Comparison of ENCODE assay signal across 23 cellular contexts in the genomic region with DNA sequence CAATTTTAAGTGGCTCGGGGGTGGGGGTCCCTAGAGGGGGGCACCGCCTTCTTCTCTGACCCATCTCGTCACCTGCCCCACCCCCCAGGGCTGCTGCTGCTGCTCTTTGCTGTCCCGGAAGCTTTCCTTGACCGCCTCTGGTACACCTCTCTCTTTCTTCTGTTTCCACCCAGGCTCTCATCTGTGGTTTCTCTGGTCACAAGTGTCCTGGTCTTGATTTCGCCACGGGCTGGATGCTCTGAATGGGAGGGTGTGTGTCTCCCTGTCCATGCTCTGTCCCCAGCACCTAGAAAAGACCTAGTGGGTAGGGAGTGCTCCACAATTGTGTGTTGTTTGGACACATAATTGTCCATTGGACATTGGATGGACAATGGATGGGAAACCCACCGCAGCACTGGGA.
"Had no signal": no experiment of that assay in that cellular context is flagged by ENCODE, and none has a peak within 500 bp of the region (broad histone marks: within the 10 kb centered on the region; RNA-seq: fewer than 3 reads in every experiment).

No MANE protein-coding gene starts in this region.

- H3K9me3 Mint-ChIP-seq: activated CD4-positive, alpha-beta T cell treated with anti-CD3 and anti-CD28 coated beads, Interleukin-2, amount 10 ng/mL, durations not matched to agents 7 days and 5 days; activated CD8-positive, alpha-beta T cell treated with anti-CD3 and anti-CD28 coated beads for 36 hours; activated T-helper 1 cell treated with anti-CD3 and anti-CD28 coated beads, Interleukin-12 subunit alpha, Interleukin-12 subunit beta, Interleukin-2, Interleukin-4 antibody, amounts not matched to agents 30 ng/mL and 10 ng/mL and 1 ng/mL, durations not matched to agents 14 hours and 24 hours and 36 hours; dendritic cell treated with granulocyte-macrophage colony-stimulating factor and Interleukin-4, amounts not matched to agents 40 ng/mL and 50 ng/mL, for 4 days; stimulated activated naive CD8-positive, alpha-beta T cell treated with anti-CD3 and anti-CD28 coated beads, Interleukin-15, Interleukin-2, amounts not matched to agents 100 ng/mL and 50 ng/mL, for 24 hours; T-cell; T-helper 2 cell treated with Interferon-gamma antibody and Interleukin-4, amounts not matched to agents 5 μg/mL and 100 μg/mL, for 36 hours had no signal

- H3K4me3 ChIP-seq: esophagus muscularis mucosa, gastrocnemius medialis, mucosa of descending colon, pancreas, tibial artery had no signal

- H3K27me3 ChIP-seq: brain microvascular endothelial cell, esophagus muscularis mucosa, gastrocnemius medialis, pancreas had no signal

- DNase-seq: activated CD4-positive, alpha-beta T cell treated with anti-CD3 and anti-CD28 coated beads, Interleukin-2, amount 10 ng/mL, durations not matched to agents 7 days and 5 days; activated CD4-positive, CD25-positive, alpha-beta regulatory T cell treated with anti-CD3 and anti-CD28 coated beads, Interleukin-2, amount 50 U/mL, for 72 hours; activated CD8-positive, alpha-beta T cell treated with anti-CD3 and anti-CD28 coated beads for 36 hours; activated gamma-delta T cell; activated naive CD4-positive, alpha-beta T cell treated with anti-CD3 and anti-CD28 coated beads, Interleukin-2, amount 50 U/mL, for 16 hours; anterior cingulate cortex; brain microvascular endothelial cell; caudate nucleus; effector CD4-positive, alpha-beta T cell; gastrocnemius medialis; head of caudate nucleus; mucosa of descending colon; naive B cell; pancreas; right cardiac atrium; T-cell; tibial artery had no signal

- H3K9me3 ChIP-seq: esophagus muscularis mucosa, gastrocnemius medialis, mucosa of descending colon, pancreas, tibial artery had no signal

- H3K36me3 ChIP-seq: brain microvascular endothelial cell, esophagus muscularis mucosa, gastrocnemius medialis, pancreas, tibial artery had no signal

- H3K4me3 Mint-ChIP-seq: activated CD4-positive, alpha-beta T cell treated with anti-CD3 and anti-CD28 coated beads, Interleukin-2, amount 10 ng/mL, durations not matched to agents 7 days and 5 days; activated CD8-positive, alpha-beta T cell treated with anti-CD3 and anti-CD28 coated beads for 36 hours; activated T-helper 1 cell treated with anti-CD3 and anti-CD28 coated beads, Interleukin-12 subunit alpha, Interleukin-12 subunit beta, Interleukin-2, Interleukin-4 antibody, amounts not matched to agents 30 ng/mL and 10 ng/mL and 1 ng/mL, durations not matched to agents 14 hours and 24 hours and 36 hours; dendritic cell treated with granulocyte-macrophage colony-stimulating factor and Interleukin-4, amounts not matched to agents 40 ng/mL and 50 ng/mL, for 4 days; naive B cell; stimulated activated naive CD8-positive, alpha-beta T cell treated with anti-CD3 and anti-CD28 coated beads, Interleukin-15, Interleukin-2, amounts not matched to agents 100 ng/mL and 50 ng/mL, for 24 hours; T-cell; T-helper 2 cell treated with Interferon-gamma antibody and Interleukin-4, amounts not matched to agents 5 μg/mL and 100 μg/mL, for 36 hours had no signal

- H3K27ac ChIP-seq: brain microvascular endothelial cell, esophagus muscularis mucosa, gastrocnemius medialis, pancreas, tibial artery, VCaP had no signal

- H3K4me1 ChIP-seq: pancreas had no signal

- ATAC-seq: activated CD8-positive, alpha-beta T cell treated with anti-CD3 and anti-CD28 coated beads for 36 hours; gastrocnemius medialis; mucosa of descending colon; pancreas; T-cell had no signal

- H3K36me3 Mint-ChIP-seq: naive B cell, T-cell had no signal

- H3K27ac Mint-ChIP-seq: activated CD4-positive, alpha-beta T cell treated with anti-CD3 and anti-CD28 coated beads, Interleukin-2, amount 10 ng/mL, durations not matched to agents 7 days and 5 days; activated CD8-positive, alpha-beta T cell treated with anti-CD3 and anti-CD28 coated beads for 36 hours; activated T-helper 1 cell treated with anti-CD3 and anti-CD28 coated beads, Interleukin-12 subunit alpha, Interleukin-12 subunit beta, Interleukin-2, Interleukin-4 antibody, amounts not matched to agents 30 ng/mL and 10 ng/mL and 1 ng/mL, durations not matched to agents 14 hours and 24 hours and 36 hours; dendritic cell treated with granulocyte-macrophage colony-stimulating factor and Interleukin-4, amounts not matched to agents 40 ng/mL and 50 ng/mL, for 4 days; stimulated activated naive CD8-positive, alpha-beta T cell treated with anti-CD3 and anti-CD28 coated beads, Interleukin-15, Interleukin-2, amounts not matched to agents 100 ng/mL and 50 ng/mL, for 24 hours; T-cell; T-helper 2 cell treated with Interferon-gamma antibody and Interleukin-4, amounts not matched to agents 5 μg/mL and 100 μg/mL, for 36 hours had no signal
